In genomic region chr2:171819453-171819852, GRCh38 we compare ENCODE assay signal across 1 cellular context.
TF ChIP-seq lines count a peak whose summit lies in the region.

No MANE protein-coding gene starts in this region.

TF ChIP-seq in endothelial cell of umbilical vein, 7 proteins besides CTCF, POLR2A, EP300 and RAD21 (continued from another document):
- TF ChIP-seq FOS (IDR thresholded peaks at IDR 0.05; ENCODE audit: borderline replicate concordance, insufficient read depth, low read length) (no peak), POLR2AphosphoS5 (IDR thresholded peaks at IDR 0.05; ENCODE audit: insufficient read depth, low read depth, low read length) (no peak), MYC (IDR thresholded peaks at IDR 0.05; ENCODE audit: low read depth, low read length) (no peak), EZH2 (IDR thresholded peaks at IDR 0.05; ENCODE audit: borderline replicate concordance, low read depth, low read length, severe bottlenecking) (no peak), MAX (IDR thresholded peaks at IDR 0.05; ENCODE audit: insufficient read depth, insufficient read length) (no peak), JUN (IDR thresholded peaks at IDR 0.05; ENCODE audit: borderline replicate concordance, insufficient read depth, insufficient read length, low read depth) (no peak)
